In genomic region chr10:6211341-6212265, GRCh38 we compare ENCODE assay signal across 10 cellular contexts. TPM values are rescaled to one million over a fixed set of nuclear protein-coding genes. Genes with fewer than 3 reads are reported as not detected.
DNase-seq lines count a peak whose midpoint lies in the region; ATAC-seq and TF ChIP-seq lines count a peak whose summit lies in the region.
"Had no signal": no experiment of that assay in that cellular context is flagged by ENCODE, and none has a peak within 500 bp of the region (broad histone marks: within the 10 kb centered on the region; RNA-seq: fewer than 3 reads in every experiment).

No MANE protein-coding gene starts in this region.

- H3K27me3 Mint-ChIP-seq in nephron progenitor cell (ENCODE audit: low read depth, poor library complexity), result peaks cover 7% of the 10 kb centered on the region

- intact Hi-C loops in Right ventricle myocardium inferior (cut with DNase I), result no loop called here
- intact Hi-C loops in cardiac septum (cut with DNase I), result no loop called here

- H3K9me3 Mint-ChIP-seq in nephron progenitor cell, result peaks cover 7% of the 10 kb centered on the region

- TF ChIP-seq CTCF in nephron progenitor cell (IDR thresholded peaks at IDR 0.05), result no peak

- peaks cover 58% of the 10 kb centered on the region for H3K4me1 Mint-ChIP-seq in nephron progenitor cell

- no peak for DNase-seq in Right ventricle myocardium inferior (ENCODE audit: missing footprints)
- no peak for DNase-seq in cardiac septum (ENCODE audit: low spot score)
- DNase-seq in foreskin melanocyte, result peak; percentile 54
- DNase-seq in nephron progenitor cell, result no peak
- no peak for DNase-seq in COLO668 (lab: John Stamatoyannopoulos, UW; ENCODE audit: unreplicated experiment)
- DNase-seq in RKO (ENCODE audit: low spot score), result no peak
- no peak for DNase-seq in AML-193 (lab: John Stamatoyannopoulos, UW)
- DNase-seq: activated naive CD4-positive, alpha-beta T cell; stimulated activated CD4-positive, alpha-beta T cell treated with anti-CD3 and anti-CD28 coated beads, Interleukin-4, amount 100 ng/mL, for 24 hours had no signal

- peak; percentile 87 for ATAC-seq in Right ventricle myocardium inferior
- ATAC-seq in HG03025 (IDR thresholded peaks at IDR 0.05; ENCODE audit: low FRiP score, unreplicated experiment), result no peak

- peak overlapping the region; percentile 37 for H3K4me3 Mint-ChIP-seq in nephron progenitor cell

- H3K27ac Mint-ChIP-seq in nephron progenitor cell, result peak overlapping the region; percentile 88

- peaks cover 53% of the 10 kb centered on the region for H3K36me3 Mint-ChIP-seq in nephron progenitor cell (ENCODE audit: low read depth)

RNA-seq across cellular contexts. Expression of gene PFKFB3, which starts 8.9 kb away (rescaled TPM):
- total RNA-seq in Right ventricle myocardium inferior, result 28.1 TPM
- 13.8 TPM for total RNA-seq in cardiac septum
